Comparison of ENCODE assay signal across 12 cellular contexts in the genomic region with DNA sequence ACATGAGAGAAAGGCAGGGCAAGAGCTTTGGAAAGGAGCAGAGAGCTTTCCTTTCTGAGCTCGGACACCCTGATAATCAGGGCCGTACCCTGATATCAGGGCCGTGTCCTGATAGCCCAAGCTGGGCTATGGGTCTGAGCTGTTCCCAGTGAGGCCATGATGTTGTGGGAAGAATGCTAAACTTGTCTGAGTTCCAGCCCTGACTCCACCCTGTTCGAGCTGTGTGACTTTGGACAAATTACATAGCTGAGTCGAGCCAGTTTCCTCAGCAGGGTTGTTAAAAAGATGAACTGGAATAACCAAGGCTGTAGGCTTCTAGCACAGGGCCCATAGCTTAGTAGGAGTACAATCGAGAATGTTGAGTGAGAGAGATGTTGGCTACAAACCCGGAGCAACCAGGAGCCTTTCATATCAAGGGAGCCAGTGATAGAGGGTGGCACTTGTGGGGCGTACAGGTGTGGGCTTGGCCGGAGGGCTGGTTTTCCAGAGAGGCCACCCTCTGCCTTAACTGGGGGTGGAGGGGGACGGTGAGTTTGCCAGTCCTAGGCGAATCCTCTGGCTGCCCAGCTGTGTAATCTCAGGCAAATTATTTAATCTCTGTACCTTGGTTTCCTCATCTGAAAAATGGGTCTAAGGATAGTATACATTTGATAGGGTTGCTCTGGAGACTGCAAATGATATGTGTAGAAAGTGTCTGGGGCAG. TPM values are rescaled to one million over a fixed set of nuclear protein-coding genes. Genes with fewer than 3 reads are reported as not detected.
DNase-seq lines count a peak whose midpoint lies in the region; ATAC-seq and TF ChIP-seq lines count a peak whose summit lies in the region.
"Had no signal": no experiment of that assay in that cellular context is flagged by ENCODE, and none has a peak within 500 bp of the region (broad histone marks: within the 10 kb centered on the region; RNA-seq: fewer than 3 reads in every experiment).

No MANE protein-coding gene starts in this region.

- CTCF ChIA-PET in CD4-positive, alpha-beta memory T cell (lab: Charles Lee; ENCODE audit: partially characterized antibody), result interaction anchor here (1.5 to 2.2 kb wide), 8 partner anchors 11 to 30 kb away, joined by 5 to 8 read pairs (median 5); no protein-coding TSS in a partner anchor

- POLR2A ChIA-PET in CD4-positive, alpha-beta memory T cell (lab: Charles Lee; ENCODE audit: partially characterized antibody), result interaction anchor here (0.6 to 5.5 kb wide), 12 partner anchors 7 to 503 kb away, joined by 3 to 60 read pairs (median 5); a partner anchor contains a TSS

- H3K36me3 ChIP-seq in CD4-positive, alpha-beta memory T cell (ENCODE audit: insufficient read depth, low read length), result no peaks in the 10 kb centered on the region
- H3K36me3 ChIP-seq in Peyer's patch (no peaks in the 10 kb centered on the region), esophagus squamous epithelium (no peaks in the 10 kb centered on the region), ovary (no peaks in the 10 kb centered on the region)

- H3K27ac Mint-ChIP-seq in CD4-positive, alpha-beta memory T cell, result peak overlapping the region; percentile 91 to 97 (median 96)

- TF ChIP-seq POLR2A in Peyer's patch (IDR thresholded peaks at IDR 0.05) (peak in 1 of 2 donors; percentile 30), esophagus squamous epithelium (IDR thresholded peaks at IDR 0.05) (no peak), ovary (IDR thresholded peaks at IDR 0.05) (no peak)

- peaks cover 3 to 20% of the 10 kb centered on the region in 2 donors for H3K36me3 Mint-ChIP-seq in CD4-positive, alpha-beta memory T cell

- no peak overlapping the region for H3K4me3 ChIP-seq in CD4-positive, alpha-beta memory T cell (ENCODE audit: low read length in 2 of 2)
- H3K4me3 ChIP-seq in Peyer's patch, result no peak overlapping the region
- no peak overlapping the region for H3K4me3 ChIP-seq in esophagus squamous epithelium
- H3K4me3 ChIP-seq in ovary, result no peak overlapping the region

- H3K27me3 ChIP-seq in CD4-positive, alpha-beta memory T cell (ENCODE audit: insufficient read depth, low read length), result no peaks in the 10 kb centered on the region
- H3K27me3 ChIP-seq in Peyer's patch (no peaks in the 10 kb centered on the region), esophagus squamous epithelium (no peaks in the 10 kb centered on the region), ovary (no peaks in the 10 kb centered on the region)

- peaks cover 27 to 83% (median 67%) of the 10 kb centered on the region in 4 donors for H3K4me1 Mint-ChIP-seq in CD4-positive, alpha-beta memory T cell

- ATAC-seq in GM21619 (IDR thresholded peaks at IDR 0.05; ENCODE audit: unreplicated experiment), result no peak

- H3K27ac ChIP-seq in CD4-positive, alpha-beta memory T cell (ENCODE audit: low read depth, low read length), result peak overlapping the region; percentile 75
- peak overlapping the region; percentile 74 to 94 (median 90) for H3K27ac ChIP-seq in Peyer's patch
- H3K27ac ChIP-seq in esophagus squamous epithelium, result peak overlapping the region in 3 of 4 donors; percentile 49 to 70 (median 63)
- peak overlapping the region; percentile 30 to 41 for H3K27ac ChIP-seq in ovary

- peaks cover 0 to 7% (median 0%) of the 10 kb centered on the region in 8 donors for H3K9me3 Mint-ChIP-seq in CD4-positive, alpha-beta memory T cell

- TF ChIP-seq EP300 in ovary (IDR thresholded peaks at IDR 0.05), result no peak

- peak overlapping the region; percentile 25 to 87 (median 58) for H3K4me3 Mint-ChIP-seq in CD4-positive, alpha-beta memory T cell

- peaks cover 0 to 2% of the 10 kb centered on the region in 2 donors for H3K27me3 Mint-ChIP-seq in CD4-positive, alpha-beta memory T cell

- TF ChIP-seq CTCF in Peyer's patch (IDR thresholded peaks at IDR 0.05), result no peak
- TF ChIP-seq CTCF in esophagus squamous epithelium (IDR thresholded peaks at IDR 0.05), result no peak
- TF ChIP-seq CTCF in ovary (IDR thresholded peaks at IDR 0.05), result no peak

- intact Hi-C loops in CD4-positive, alpha-beta memory T cell (cut with micrococcal nuclease), result loop anchor here (1.0 to 2.0 kb wide), 3 partner anchors 15 to 87 kb away; no protein-coding TSS in a partner anchor
- intact Hi-C loops in esophagus squamous epithelium (cut with DNase I), result no loop called here
- intact Hi-C loops in ovary (cut with DNase I), result no loop called here

- 72 to 82% methylated on average over 3 to 8 of the region's 11 CpGs for WGBS in esophagus squamous epithelium, 2 donors
- WGBS in ovary, 3 donors, result 56 to 61% (median 59%) methylated on average over 11 of the region's 11 CpGs

- DNase-seq in CD4-positive, alpha-beta memory T cell, result no peak
- DNase-seq in Peyer's patch, result peak in 1 of 3 donors; percentile 54
- no peak for DNase-seq in esophagus squamous epithelium (lab: John Stamatoyannopoulos, UW)
- DNase-seq in ovary, result no peak
- DNase-seq in dedifferentiated amniotic fluid mesenchymal stem cell (ENCODE audit: extremely low spot score), result no peak
- no peak for DNase-seq in COLO668 (lab: John Stamatoyannopoulos, UW; ENCODE audit: unreplicated experiment)
- DNase-seq in retina, result no peak
- DNase-seq: trophoblast cell had no signal

- peaks cover 82% of the 10 kb centered on the region for H3K4me1 ChIP-seq in CD4-positive, alpha-beta memory T cell (ENCODE audit: insufficient read depth, low read length)
- peaks cover 9 to 36% (median 21%) of the 10 kb centered on the region in 4 donors for H3K4me1 ChIP-seq in Peyer's patch
- peaks cover 0 to 32% (median 12%) of the 10 kb centered on the region in 3 donors for H3K4me1 ChIP-seq in esophagus squamous epithelium
- no peaks in the 10 kb centered on the region for H3K4me1 ChIP-seq in ovary (ENCODE audit: insufficient read depth)

- no peaks in the 10 kb centered on the region for H3K9me3 ChIP-seq in CD4-positive, alpha-beta memory T cell (ENCODE audit: control insufficient read depth in 1 of 2, low read length in 2 of 2)
- H3K9me3 ChIP-seq in Peyer's patch (no peaks in the 10 kb centered on the region), esophagus squamous epithelium (no peaks in the 10 kb centered on the region), ovary (no peaks in the 10 kb centered on the region)

RNA-seq across cellular contexts. Expression of a gene that starts 3.5 kb away (rescaled TPM):
- 10 to 100 TPM; 28.5 to 32.5 TPM for total RNA-seq in CD4-positive, alpha-beta memory T cell
- 100 to 1,000 TPM in 1 of 2 donors, 10 to 100 TPM in 1; 45.6 to 153 TPM for polyA plus RNA-seq in CD4-positive, alpha-beta memory T cell
- 1 to 10 TPM in 3 of 4 donors, not detected in 1; 4.4 to 9.2 (median 8.4) TPM for total RNA-seq in Peyer's patch
- total RNA-seq in esophagus squamous epithelium, result 1 to 10 TPM in 1 of 4 donors, not detected in 3; 1.3 TPM
- under 1 TPM in 5 of 7 donors, not detected in 2; 0.12 to 0.34 (median 0.20) TPM for total RNA-seq in ovary
- under 1 TPM in 1 of 2 donors, not detected in 1; 0.08 TPM for polyA plus RNA-seq in ovary
- total RNA-seq: frontal cortex, H1, lung microvascular endothelial cell had no signal
- polyA plus RNA-seq: H1 had no signal

RNA-seq across cellular contexts. Expression of a gene that starts 43.6 kb away (rescaled TPM):
- total RNA-seq in CD4-positive, alpha-beta memory T cell, result 10 to 100 TPM; 10.2 to 11.4 TPM
- under 1 TPM in 1 of 2 donors, not detected in 1; 0.40 TPM for polyA plus RNA-seq in CD4-positive, alpha-beta memory T cell
- total RNA-seq in Peyer's patch (10 to 100 TPM in 1 of 4 donors, 1 to 10 TPM in 3; 3.0 to 15.7 (median 4.9) TPM), esophagus squamous epithelium (1 to 10 TPM in 2 of 4 donors, under 1 TPM in 2; 0.35 to 3.1 (median 0.84) TPM), ovary (1 to 10 TPM in 3 of 7 donors, under 1 TPM in 4; 0.46 to 2.3 (median 0.92) TPM)
- 1 to 10 TPM in 1 of 2 donors, under 1 TPM in 1; 0.98 to 1.4 TPM for polyA plus RNA-seq in ovary

Comparison
In these comparisons a context has a peak if more than half of its experiments do, and no peak if none do; other contexts are left out.
1. H3K27ac ChIP-seq: peak in every context shown above with its lines; median percentile 90 in Peyer's patch; 75 in CD4-positive, alpha-beta memory T cell; 63 in esophagus squamous epithelium; 36 in ovary.